ENCODE assay signal across 2 cellular contexts in genomic region chr21:25871566-25871965, GRCh38.
TF ChIP-seq lines count a peak whose summit lies in the region.

No MANE protein-coding gene starts in this region.

TF ChIP-seq in IMR-90, 13 proteins besides CTCF, POLR2A, EP300 and RAD21 (continued from another document):
- TF ChIP-seq CHD1 (IDR thresholded peaks at IDR 0.05; ENCODE audit: low read depth, low read length) (no peak), MAFK (IDR thresholded peaks at IDR 0.05; ENCODE audit: low read depth, low read length) (no peak), MXI1 (IDR thresholded peaks at IDR 0.05; ENCODE audit: borderline replicate concordance, low read depth, low read length) (no peak), MAZ (IDR thresholded peaks at IDR 0.05; ENCODE audit: borderline replicate concordance, low read depth, low read length) (no peak), BHLHE40 (IDR thresholded peaks at IDR 0.05; ENCODE audit: low read depth, low read length) (no peak)

TF ChIP-seq in GM12878, 131 proteins besides CTCF, POLR2A, EP300 and RAD21 (continued from another document):
- TF ChIP-seq ZBTB11 (CRISPR knock-in tag; IDR thresholded peaks at IDR 0.05): no peak
- TF ChIP-seq TBL1XR1 (IDR thresholded peaks at IDR 0.05; ENCODE audit: low read depth, low read length): no peak
- TF ChIP-seq, protein P1, sequence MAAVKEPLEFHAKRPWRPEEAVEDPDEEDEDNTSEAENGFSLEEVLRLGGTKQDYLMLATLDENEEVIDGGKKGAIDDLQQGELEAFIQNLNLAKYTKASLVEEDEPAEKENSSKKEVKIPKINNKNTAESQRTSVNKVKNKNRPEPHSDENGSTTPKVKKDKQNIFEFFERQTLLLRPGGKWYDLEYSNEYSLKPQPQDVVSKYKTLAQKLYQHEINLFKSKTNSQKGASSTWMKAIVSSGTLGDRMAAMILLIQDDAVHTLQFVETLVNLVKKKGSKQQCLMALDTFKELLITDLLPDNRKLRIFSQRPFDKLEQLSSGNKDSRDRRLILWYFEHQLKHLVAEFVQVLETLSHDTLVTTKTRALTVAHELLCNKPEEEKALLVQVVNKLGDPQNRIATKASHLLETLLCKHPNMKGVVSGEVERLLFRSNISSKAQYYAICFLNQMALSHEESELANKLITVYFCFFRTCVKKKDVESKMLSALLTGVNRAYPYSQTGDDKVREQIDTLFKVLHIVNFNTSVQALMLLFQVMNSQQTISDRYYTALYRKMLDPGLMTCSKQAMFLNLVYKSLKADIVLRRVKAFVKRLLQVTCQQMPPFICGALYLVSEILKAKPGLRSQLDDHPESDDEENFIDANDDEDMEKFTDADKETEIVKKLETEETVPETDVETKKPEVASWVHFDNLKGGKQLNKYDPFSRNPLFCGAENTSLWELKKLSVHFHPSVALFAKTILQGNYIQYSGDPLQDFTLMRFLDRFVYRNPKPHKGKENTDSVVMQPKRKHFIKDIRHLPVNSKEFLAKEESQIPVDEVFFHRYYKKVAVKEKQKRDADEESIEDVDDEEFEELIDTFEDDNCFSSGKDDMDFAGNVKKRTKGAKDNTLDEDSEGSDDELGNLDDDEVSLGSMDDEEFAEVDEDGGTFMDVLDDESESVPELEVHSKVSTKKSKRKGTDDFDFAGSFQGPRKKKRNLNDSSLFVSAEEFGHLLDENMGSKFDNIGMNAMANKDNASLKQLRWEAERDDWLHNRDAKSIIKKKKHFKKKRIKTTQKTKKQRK (IDR thresholded peaks at IDR 0.05; ENCODE audit: low read depth, low read length): no peak
- TF ChIP-seq ZNF24 (IDR thresholded peaks at IDR 0.05): no peak
- TF ChIP-seq, protein P2, sequence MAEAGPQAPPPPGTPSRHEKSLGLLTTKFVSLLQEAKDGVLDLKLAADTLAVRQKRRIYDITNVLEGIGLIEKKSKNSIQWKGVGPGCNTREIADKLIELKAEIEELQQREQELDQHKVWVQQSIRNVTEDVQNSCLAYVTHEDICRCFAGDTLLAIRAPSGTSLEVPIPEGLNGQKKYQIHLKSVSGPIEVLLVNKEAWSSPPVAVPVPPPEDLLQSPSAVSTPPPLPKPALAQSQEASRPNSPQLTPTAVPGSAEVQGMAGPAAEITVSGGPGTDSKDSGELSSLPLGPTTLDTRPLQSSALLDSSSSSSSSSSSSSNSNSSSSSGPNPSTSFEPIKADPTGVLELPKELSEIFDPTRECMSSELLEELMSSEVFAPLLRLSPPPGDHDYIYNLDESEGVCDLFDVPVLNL (IDR thresholded peaks at IDR 0.05; ENCODE audit: low read depth, low read length): no peak
- no peak for TF ChIP-seq POLR2AphosphoS5 (IDR thresholded peaks at IDR 0.05; ENCODE audit: low read length)
- no peak for TF ChIP-seq CBX5 (IDR thresholded peaks at IDR 0.05; ENCODE audit: low read depth)
- TF ChIP-seq BACH1 (IDR thresholded peaks at IDR 0.05; ENCODE audit: borderline replicate concordance): no peak
- TF ChIP-seq ZNF622 (IDR thresholded peaks at IDR 0.05): no peak
